Comparison of ENCODE assay signal across 12 cellular contexts in the genomic region with DNA sequence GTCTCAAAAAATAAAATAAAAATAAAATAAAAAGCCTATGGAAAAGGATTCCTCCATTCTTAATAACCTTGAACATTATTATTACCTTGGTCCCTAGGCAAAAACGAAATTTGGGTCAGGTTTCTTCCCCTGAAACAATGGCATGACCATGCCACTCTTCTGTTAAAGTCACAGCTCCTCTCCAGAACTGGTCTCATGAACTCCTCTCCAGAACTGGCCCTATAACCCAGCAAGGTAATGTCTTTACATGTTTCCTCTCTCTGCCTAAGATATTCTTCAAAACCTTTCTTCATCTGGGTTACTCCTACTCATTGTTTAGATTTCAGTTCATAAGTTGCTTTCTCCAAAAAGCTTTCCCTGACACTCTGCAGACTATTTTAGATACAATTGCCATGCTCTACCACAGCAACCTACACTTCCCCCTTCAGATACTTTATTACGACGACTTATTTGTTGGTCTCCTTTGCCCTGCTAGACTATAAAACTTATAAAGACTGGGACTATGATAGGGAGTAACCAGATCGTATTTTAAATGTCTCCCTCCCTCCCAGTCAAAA. TPM values are rescaled to one million over a fixed set of nuclear protein-coding genes. Genes with fewer than 3 reads are reported as not detected.
DNase-seq lines count a peak whose midpoint lies in the region; ATAC-seq and TF ChIP-seq lines count a peak whose summit lies in the region.
"Had no signal": no experiment of that assay in that cellular context is flagged by ENCODE, and none has a peak within 500 bp of the region (broad histone marks: within the 10 kb centered on the region; RNA-seq: fewer than 3 reads in every experiment).

No MANE protein-coding gene starts in this region.

- RAD21 ChIA-PET in HCT116 (lab: Charles Lee; ENCODE audit: low non-redundant PET in 1 of 2, low total read pairs in 2 of 2, uncharacterized antibody in 2 of 2, unreplicated experiment in 2 of 2): no interaction called here

- H3K4me2 ChIP-seq in HCT116 (ENCODE audit: low read length) (peak overlapping the region; percentile 45), smooth muscle cell (peak overlapping the region; percentile 76)

- H3K27ac ChIP-seq in HCT116 (ENCODE audit: low read depth, low read length): no peak overlapping the region
- peak overlapping the region; percentile 70 for H3K27ac ChIP-seq in left ventricle myocardium inferior (replicated peaks)
- H3K27ac ChIP-seq in smooth muscle cell (ENCODE audit: low read depth): peak overlapping the region; percentile 82
- H3K27ac ChIP-seq: C4-2B had no signal

- H3K79me2 ChIP-seq in HCT116 (ENCODE audit: insufficient read depth, low read length) (peaks cover 74% of the 10 kb centered on the region), smooth muscle cell (ENCODE audit: low read depth) (peaks cover 28% of the 10 kb centered on the region)

- POLR2A ChIA-PET in HCT116 (lab: Charles Lee): no interaction called here

- TF ChIP-seq RAD21 in HCT116 (IDR thresholded peaks at IDR 0.05; ENCODE audit: low read depth): no peak

- intact Hi-C loops in HCT116 (cut with micrococcal nuclease) (no loop called here), left ventricle myocardium inferior (cut with micrococcal nuclease) (no loop called here)

- H3K36me3 ChIP-seq in HCT116 (ENCODE audit: control insufficient read depth in 1 of 2, insufficient read depth in 2 of 2, low read length in 2 of 2): peaks cover 9 to 20% of the 10 kb centered on the region in 2 experiments
- peaks cover 11% of the 10 kb centered on the region for H3K36me3 ChIP-seq in adipocyte (ENCODE audit: control insufficient read depth, insufficient read depth, low read length, severe bottlenecking)
- peaks cover 17% of the 10 kb centered on the region for H3K36me3 ChIP-seq in left ventricle myocardium inferior
- no peaks in the 10 kb centered on the region for H3K36me3 ChIP-seq in smooth muscle cell (ENCODE audit: low read depth)

- ATAC-seq in HCT116 (peak; percentile 23), HG02678 (IDR thresholded peaks at IDR 0.05; ENCODE audit: unreplicated experiment) (no peak), GM21526 (IDR thresholded peaks at IDR 0.05; ENCODE audit: low FRiP score, unreplicated experiment) (no peak)

- H3F3A ChIP-seq in smooth muscle cell (ENCODE audit: low read depth): peaks cover 14% of the 10 kb centered on the region

- H3K9ac ChIP-seq in HCT116 (ENCODE audit: low read length) (peak overlapping the region; percentile 2; the same call in 1 of the 2 replicates), adipocyte (ENCODE audit: low read length) (no peak overlapping the region), smooth muscle cell (ENCODE audit: low read depth) (no peak overlapping the region)

- BruUV-seq in HCT116 (replicated peaks; lab: Mats Ljungman, UMichigan): no TSS peak

- TF ChIP-seq CTCF in HCT116 (IDR thresholded peaks at IDR 0.05 in 2 of 3, conservative IDR thresholded peaks at IDR 0.05 in 1 of 3; ENCODE audit: borderline replicate concordance in 1 of 3, insufficient read depth in 1 of 3, low read depth in 2 of 3, low read length in 2 of 3): no peak
- TF ChIP-seq CTCF in left ventricle myocardium inferior (IDR thresholded peaks at IDR 0.05; ENCODE audit: borderline replicate concordance): no peak
- TF ChIP-seq CTCF in smooth muscle cell (IDR thresholded peaks at IDR 0.05; ENCODE audit: borderline replicate concordance, insufficient read depth, poor library complexity, severe bottlenecking): no peak

- peaks cover 32 to 35% of the 10 kb centered on the region in 2 experiments for H3K4me1 ChIP-seq in HCT116 (ENCODE audit: control insufficient read depth in 1 of 2, insufficient read depth in 2 of 2, low read length in 2 of 2)
- peaks cover 16% of the 10 kb centered on the region for H3K4me1 ChIP-seq in adipocyte (ENCODE audit: control insufficient read depth, insufficient read depth, low read length)
- H3K4me1 ChIP-seq in left ventricle myocardium inferior: peaks cover 22% of the 10 kb centered on the region
- H3K4me1 ChIP-seq in smooth muscle cell (ENCODE audit: low read depth): peaks cover 7% of the 10 kb centered on the region

- no peak overlapping the region for H2AFZ ChIP-seq in HCT116 (ENCODE audit: low read depth, low read length, poor library complexity, severe bottlenecking)
- H2AFZ ChIP-seq in smooth muscle cell (ENCODE audit: low read depth): no peak overlapping the region

- H4K20me1 ChIP-seq in HCT116 (ENCODE audit: insufficient read depth): no peaks in the 10 kb centered on the region
- peaks cover 17% of the 10 kb centered on the region for H4K20me1 ChIP-seq in smooth muscle cell (ENCODE audit: low read depth)

- H3K9me3 ChIP-seq in HCT116 (ENCODE audit: control insufficient read depth in 1 of 2, insufficient read depth in 1 of 2, low read depth in 1 of 2, low read length in 2 of 2): no peaks in the 10 kb centered on the region
- no peaks in the 10 kb centered on the region for H3K9me3 ChIP-seq in adipocyte (ENCODE audit: control insufficient read depth, low read length)
- H3K9me3 ChIP-seq in left ventricle myocardium inferior (replicated peaks): peaks cover 6% of the 10 kb centered on the region
- no peaks in the 10 kb centered on the region for H3K9me3 ChIP-seq in smooth muscle cell (replicated peaks; ENCODE audit: low read depth)

- DNase-seq in HCT116 (ENCODE audit: low read depth, low spot score) (no peak), adipocyte (ENCODE audit: low read depth) (no peak), left ventricle myocardium inferior (no peak), smooth muscle cell (lab: John Stamatoyannopoulos, UW; ENCODE audit: unreplicated experiment) (no peak), DMS79 (lab: John Stamatoyannopoulos, UW) (no peak), NCI-H2107 (lab: John Stamatoyannopoulos, UW) (no peak)
- DNase-seq: activated CD4-positive, alpha-beta T cell treated with anti-CD3 and anti-CD28 coated beads, Interleukin-2, amount 10 ng/mL, durations not matched to agents 7 days and 5 days; activated naive CD4-positive, alpha-beta T cell treated with anti-CD3 and anti-CD28 coated beads for 36 hours; NCI-H1436 had no signal

- H3K9me2 ChIP-seq in HCT116 (ENCODE audit: insufficient read depth): no peaks in the 10 kb centered on the region

- CTCF ChIA-PET in HCT116 (lab: Charles Lee): no interaction called here

- WGBS in smooth muscle cell (ENCODE audit: low lambda C conversion rate): 29% methylated on average over 4 of the region's 4 CpGs

- H3K4me3 ChIP-seq in HCT116 (replicated peaks in 1 of 2; ENCODE audit: low read depth in 1 of 2, low read length in 2 of 2) (no peak overlapping the region), adipocyte (ENCODE audit: low read length) (peak overlapping the region; percentile 67), left ventricle myocardium inferior (peak overlapping the region; percentile 42), smooth muscle cell (peak overlapping the region; percentile 23)

- TF ChIP-seq POLR2A in HCT116 (IDR thresholded peaks at IDR 0.05; ENCODE audit: borderline replicate concordance, extremely low read depth, insufficient read depth, insufficient read length): no peak

- H3K27me3 ChIP-seq in HCT116 (ENCODE audit: insufficient read depth, low read length): no peaks in the 10 kb centered on the region
- no peaks in the 10 kb centered on the region for H3K27me3 ChIP-seq in adipocyte (replicated peaks; ENCODE audit: control insufficient read depth, insufficient read depth, low read length)
- no peaks in the 10 kb centered on the region for H3K27me3 ChIP-seq in left ventricle myocardium inferior (ENCODE audit: low read depth)
- no peaks in the 10 kb centered on the region for H3K27me3 ChIP-seq in smooth muscle cell (ENCODE audit: low read depth)

TF ChIP-seq in HCT116, 20 proteins besides CTCF, POLR2A, EP300 and RAD21:
- no peak for TF ChIP-seq SRF (IDR thresholded peaks at IDR 0.05; ENCODE audit: low read depth)
- no peak for TF ChIP-seq TCF7L2 (IDR thresholded peaks at IDR 0.05; ENCODE audit: borderline replicate concordance, extremely low read depth, insufficient read depth, insufficient read length)
- no peak for TF ChIP-seq FOSL1 (IDR thresholded peaks at IDR 0.05; ENCODE audit: low read depth)
- no peak for TF ChIP-seq ZFX (IDR thresholded peaks at IDR 0.05)
- TF ChIP-seq ELF1 (IDR thresholded peaks at IDR 0.05; ENCODE audit: borderline replicate concordance, low read depth): no peak
- TF ChIP-seq, protein P1, sequence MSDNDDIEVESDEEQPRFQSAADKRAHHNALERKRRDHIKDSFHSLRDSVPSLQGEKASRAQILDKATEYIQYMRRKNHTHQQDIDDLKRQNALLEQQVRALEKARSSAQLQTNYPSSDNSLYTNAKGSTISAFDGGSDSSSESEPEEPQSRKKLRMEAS (IDR thresholded peaks at IDR 0.05): no peak
- TF ChIP-seq POLR2AphosphoS5 (IDR thresholded peaks at IDR 0.05; ENCODE audit: low read depth, low read length): no peak
- no peak for TF ChIP-seq SIN3A (IDR thresholded peaks at IDR 0.05; ENCODE audit: low read depth)
- TF ChIP-seq EZH2phosphoT487 (IDR thresholded peaks at IDR 0.05; ENCODE audit: borderline replicate concordance): no peak
- TF ChIP-seq ZNF274 (IDR thresholded peaks at IDR 0.05; ENCODE audit: low read depth, low read length): no peak
- no peak for TF ChIP-seq YY1 (IDR thresholded peaks at IDR 0.05; ENCODE audit: extremely low read depth, insufficient replicate concordance, low read depth, low read length)
- no peak for TF ChIP-seq SP1 (IDR thresholded peaks at IDR 0.05; ENCODE audit: low read depth)
- TF ChIP-seq JUND (IDR thresholded peaks at IDR 0.05): no peak
TF ChIP-seq in HCT116: peak in this region for 0.

RNA-seq across cellular contexts. Expression of a gene that starts 13.5 kb away (rescaled TPM):
- 55.7 TPM for total RNA-seq in HCT116 (2021; ENCODE audit: unreplicated experiment)
- 19.5 and 21.8 TPM in 2 replicates for polyA plus RNA-seq in HCT116 (2012)
- total RNA-seq in left ventricle myocardium inferior: 20.9 TPM
- 16.5 and 20.7 TPM in 2 replicates for total RNA-seq in smooth muscle cell
- 8.0 and 11.4 TPM in 2 replicates for polyA plus RNA-seq in smooth muscle cell

Comparison
In these comparisons a context has a peak if more than half of its experiments do, and no peak if none do; other contexts are left out.
1. H3K4me3 ChIP-seq: peak in adipocyte (single experiment), left ventricle myocardium inferior (single experiment) and smooth muscle cell (single experiment); none in HCT116 (0 of 2).